ENCODE assay signal across 27 cellular contexts in the genomic region with DNA sequence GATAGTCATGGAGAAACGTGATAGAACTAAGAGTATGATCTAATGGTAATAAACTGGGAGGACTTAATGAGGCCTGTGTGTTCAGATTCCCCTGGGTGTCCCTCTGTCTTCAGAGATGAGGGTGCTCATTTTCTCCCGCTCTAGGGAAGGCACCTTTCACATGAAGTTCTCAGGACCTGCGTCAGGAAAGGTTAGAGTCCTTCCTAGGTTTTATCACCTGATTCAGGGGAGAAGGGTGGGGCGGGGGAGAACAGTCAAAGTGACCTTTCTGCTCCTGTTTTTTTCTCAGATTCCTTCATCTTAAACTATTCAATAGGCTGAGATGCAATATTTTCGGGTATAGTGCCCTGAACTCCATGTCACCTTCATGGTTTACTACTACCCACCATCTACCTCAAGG. TPM values are rescaled to one million over a fixed set of nuclear protein-coding genes. Genes with fewer than 3 reads are reported as not detected.
"Had no signal": no experiment of that assay in that cellular context is flagged by ENCODE, and none has a peak within 500 bp of the region (broad histone marks: within the 10 kb centered on the region; RNA-seq: fewer than 3 reads in every experiment).

No MANE protein-coding gene starts in this region.

- H3K9me3 ChIP-seq: right lobe of liver, thoracic aorta had no signal

- H3K27ac Mint-ChIP-seq: activated B cell treated with CpG ODN at 0.5 μM for 24 hours; activated CD8-positive, alpha-beta T cell treated with anti-CD3 and anti-CD28 coated beads for 36 hours; activated naive CD4-positive, alpha-beta T cell treated with anti-CD3 and anti-CD28 coated beads, Interleukin-2, amount 50 U/mL, for 24 hours; activated naive CD8-positive, alpha-beta T cell treated with anti-CD3 and anti-CD28 coated beads, Interleukin-2, amount 50 U/mL, for 24 hours; activated T-helper 17 cell treated with anti-CD3 and anti-CD28 coated beads, Interleukin-2, amount 50 U/mL, for 72 hours; natural killer cell treated with Interleukin-12 subunit alpha and Interleukin-12 subunit beta and Interleukin-15 and Interleukin-18, amount 100 ng/mL, for 72 hours; stimulated activated naive CD8-positive, alpha-beta T cell treated with anti-CD3 and anti-CD28 coated beads, Interleukin-15, Interleukin-2, amounts not matched to agents 100 ng/mL and 50 ng/mL, for 24 hours; T-helper 17 cell had no signal

- H3K27ac ChIP-seq: foreskin keratinocyte, right lobe of liver, thoracic aorta had no signal

- H3K4me3 Mint-ChIP-seq: activated B cell treated with CpG ODN at 0.5 μM for 24 hours; activated CD8-positive, alpha-beta T cell treated with anti-CD3 and anti-CD28 coated beads for 36 hours; activated naive CD4-positive, alpha-beta T cell treated with anti-CD3 and anti-CD28 coated beads, Interleukin-2, amount 50 U/mL, for 24 hours; activated naive CD8-positive, alpha-beta T cell treated with anti-CD3 and anti-CD28 coated beads, Interleukin-2, amount 50 U/mL, for 24 hours; activated T-cell treated with anti-CD3 and anti-CD28 coated beads, Interleukin-2, amount 50 U/mL, for 4 hours; activated T-helper 17 cell treated with anti-CD3 and anti-CD28 coated beads, Interleukin-2, amount 50 U/mL, for 72 hours; immature natural killer cell; natural killer cell treated with Interleukin-12 subunit alpha and Interleukin-12 subunit beta and Interleukin-15 and Interleukin-18, amount 100 ng/mL, for 72 hours; stimulated activated naive CD8-positive, alpha-beta T cell treated with anti-CD3 and anti-CD28 coated beads, Interleukin-15, Interleukin-2, amounts not matched to agents 100 ng/mL and 50 ng/mL, for 24 hours; T-helper 17 cell had no signal

- H3K4me1 Mint-ChIP-seq: activated T-helper 17 cell treated with anti-CD3 and anti-CD28 coated beads, Interleukin-2, amount 50 U/mL, for 72 hours; T-helper 17 cell had no signal

- H3K27me3 ChIP-seq: foreskin keratinocyte, heart left ventricle, right lobe of liver had no signal

- ATAC-seq: activated CD8-positive, alpha-beta T cell treated with anti-CD3 and anti-CD28 coated beads for 36 hours; activated naive CD8-positive, alpha-beta T cell treated with anti-CD3 and anti-CD28 coated beads, Interleukin-2, amount 50 U/mL, for 24 hours; activated T-cell treated with anti-CD3 and anti-CD28 coated beads, Interleukin-2, amount 50 U/mL, for 4 hours; activated T-helper 17 cell treated with anti-CD3 and anti-CD28 coated beads, Interleukin-2, amount 50 U/mL, for 72 hours; foreskin keratinocyte; natural killer cell treated with Interleukin-12 subunit alpha and Interleukin-12 subunit beta and Interleukin-15 and Interleukin-18, amount 100 ng/mL, for 72 hours; T-helper 17 cell had no signal

- H3K36me3 ChIP-seq: right lobe of liver, thoracic aorta had no signal

- H3K4me1 ChIP-seq: right lobe of liver had no signal

- H3K4me3 ChIP-seq: heart left ventricle, right lobe of liver, thoracic aorta had no signal

- DNase-seq: activated B cell treated with CpG ODN at 0.5 μM for 24 hours; activated CD4-positive, alpha-beta T cell treated with anti-CD3 and anti-CD28 coated beads, Interleukin-2, amount 50 U/mL, for 1 hour; activated CD8-positive, alpha-beta T cell treated with anti-CD3 and anti-CD28 coated beads for 36 hours; activated gamma-delta T cell treated with Interleukin-2 at 50 U/mL for 16 hours; activated naive CD8-positive, alpha-beta T cell treated with anti-CD3 and anti-CD28 coated beads, Interleukin-2, amount 50 U/mL, for 24 hours; activated T-cell treated with anti-CD3 and anti-CD28 coated beads, Interleukin-2, amount 50 U/mL, for 4 hours; cortex of kidney; foreskin keratinocyte; heart left ventricle; immature natural killer cell; kidney; mesenchymal stem cell; right lobe of liver; stimulated activated CD4-positive, alpha-beta T cell treated with anti-CD3 and anti-CD28 coated beads, Interleukin-12 subunit alpha, Interleukin-12 subunit beta, amount 100 ng/mL, for 4 hours; stimulated activated CD4-positive, alpha-beta T cell treated with anti-CD3 and anti-CD28 coated beads, Interleukin-4, amount 100 ng/mL, for 1 hour; SW 1271; T-helper 17 cell had no signal

- H3K27me3 Mint-ChIP-seq: activated B cell treated with CpG ODN at 0.5 μM for 24 hours; activated CD8-positive, alpha-beta T cell treated with anti-CD3 and anti-CD28 coated beads for 36 hours; activated naive CD4-positive, alpha-beta T cell treated with anti-CD3 and anti-CD28 coated beads, Interleukin-2, amount 50 U/mL, for 24 hours; activated naive CD8-positive, alpha-beta T cell treated with anti-CD3 and anti-CD28 coated beads, Interleukin-2, amount 50 U/mL, for 24 hours; activated T-helper 17 cell treated with anti-CD3 and anti-CD28 coated beads, Interleukin-2, amount 50 U/mL, for 72 hours; stimulated activated naive CD8-positive, alpha-beta T cell treated with anti-CD3 and anti-CD28 coated beads, Interleukin-15, Interleukin-2, amounts not matched to agents 100 ng/mL and 50 ng/mL, for 24 hours; T-helper 17 cell had no signal

RNA-seq across cellular contexts. Expression of gene CRTAM, which starts 22.4 kb away (rescaled TPM):
- total RNA-seq: activated B cell treated with CpG ODN at 0.5 μM for 24 hours, chondrocyte, endothelial cell of umbilical vein, esophagus mucosa, foreskin keratinocyte, myocyte, renal cortical epithelial cell, T-helper 17 cell had no signal
- polyA plus RNA-seq: endothelial cell of umbilical vein, foreskin keratinocyte had no signal
